8 cellular contexts compared by ENCODE assay signal in genomic region chr17:35051579-35052239, GRCh38. TPM values are rescaled to one million over a fixed set of nuclear protein-coding genes. Genes with fewer than 3 reads are reported as not detected.
A peak's percentile ranks its signal among the peaks of the same experiment; 100 is the strongest.
DNase-seq lines count a peak whose midpoint lies in the region; ATAC-seq and TF ChIP-seq lines count a peak whose summit lies in the region.

No MANE protein-coding gene starts in this region.

- H3K4me1 ChIP-seq in prostate gland (replicated peaks): peaks cover 3% of the 10 kb centered on the region

- peak; percentile 34 for DNase-seq in GM13976 (ENCODE audit: low spot score)
- DNase-seq in KG1 (lab: John Stamatoyannopoulos, UW): peak; percentile 56
- peak; percentile 61 for DNase-seq in choroid plexus epithelial cell (ENCODE audit: low read depth)
- DNase-seq in prostate gland (ENCODE audit: low spot score): no peak
- DNase-seq in activated effector memory CD4-positive, alpha-beta T cell treated with anti-CD3 and anti-CD28 coated beads, Interleukin-2, amount 50 U/mL, for 16 hours: no peak
- DNase-seq in NCI-H446 (lab: John Stamatoyannopoulos, UW): no peak
- DNase-seq in germinal center (ENCODE audit: low spot score): no peak

- no peak for TF ChIP-seq POLR2A in prostate gland (IDR thresholded peaks at IDR 0.05)

- in situ Hi-C loops in GM13976 (cut with MboI; ENCODE audit: low sequenced_read_pairs, unreplicated experiment): no loop called here

- peak overlapping the region; percentile 63 to 75 for H3K27ac ChIP-seq in prostate gland

- 36% methylated on average over 6 of the region's 6 CpGs for WGBS in prostate gland

- H3K27me3 ChIP-seq in prostate gland (replicated peaks; ENCODE audit: insufficient read depth): no peaks in the 10 kb centered on the region

- TF ChIP-seq CTCF in GM13976 (IDR thresholded peaks at IDR 0.05; ENCODE audit: borderline replicate concordance, control extremely low read depth, extremely low read depth, insufficient read depth, missing control alignments): no peak
- no peak for TF ChIP-seq CTCF in choroid plexus epithelial cell (conservative IDR thresholded peaks at IDR 0.05; ENCODE audit: low read depth, low read length)
- no peak for TF ChIP-seq CTCF in prostate gland (IDR thresholded peaks at IDR 0.05)

- intact Hi-C loops in prostate gland (cut with DNase I): no loop called here

- H3K9me3 ChIP-seq in prostate gland: no peaks in the 10 kb centered on the region

- H3K4me3 ChIP-seq in choroid plexus epithelial cell (ENCODE audit: low read depth, low read length): no peak overlapping the region
- no peak overlapping the region for H3K4me3 ChIP-seq in prostate gland

- H3K36me3 ChIP-seq in prostate gland: no peaks in the 10 kb centered on the region

- ATAC-seq in HG03469 (IDR thresholded peaks at IDR 0.05; ENCODE audit: unreplicated experiment): no peak

RNA-seq across cellular contexts. Expression of gene RFFL, which starts 11.8 kb away (rescaled TPM):
- total RNA-seq in prostate gland: 10 to 100 TPM; 46.6 to 51.3 TPM

Comparison
In these comparisons a context has a peak if more than half of its experiments do, and no peak if none do; other contexts are left out.
1. DNase-seq: peak in GM13976 (single experiment), KG1 (single experiment) and choroid plexus epithelial cell (single experiment); none in prostate gland (single experiment), activated effector memory CD4-positive, alpha-beta T cell treated with anti-CD3 and anti-CD28 coated beads, Interleukin-2, amount 50 U/mL, for 16 hours (single experiment), NCI-H446 (0 of 2) and germinal center (single experiment).